13 cellular contexts compared by ENCODE assay signal in the genomic region with DNA sequence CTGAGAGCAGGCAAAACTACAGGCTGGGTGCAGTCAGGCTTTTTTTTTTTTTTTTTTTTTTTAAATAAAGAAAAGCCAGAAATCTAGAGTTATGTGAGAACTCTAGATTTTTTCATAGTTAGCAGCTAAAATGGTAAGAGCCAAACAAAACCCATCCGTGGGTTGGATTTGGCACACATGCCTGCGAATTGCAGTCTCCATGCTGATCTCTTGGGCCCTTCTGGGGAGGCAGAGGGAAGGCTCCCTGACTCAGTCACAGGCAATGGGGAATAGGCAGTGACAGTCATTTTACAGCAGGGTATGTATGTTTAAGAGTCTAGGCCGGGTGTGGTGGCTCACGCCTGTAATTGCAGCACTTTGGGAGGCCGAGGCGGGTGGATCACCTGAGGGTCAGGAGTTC. TPM values are rescaled to one million over a fixed set of nuclear protein-coding genes. Genes with fewer than 3 reads are reported as not detected.
DNase-seq lines count a peak whose midpoint lies in the region; ATAC-seq and TF ChIP-seq lines count a peak whose summit lies in the region.
"Had no signal": no experiment of that assay in that cellular context is flagged by ENCODE, and none has a peak within 500 bp of the region (broad histone marks: within the 10 kb centered on the region; RNA-seq: fewer than 3 reads in every experiment).

No MANE protein-coding gene starts in this region.

- POLR2A ChIA-PET in activated CD4-positive, alpha-beta T cell treated with anti-CD3 and anti-CD28 coated beads for 36 hours (lab: Charles Lee): interaction anchor here (0.6 to 1.3 kb wide), 3 partner anchors 57 to 185 kb away, joined by 3 to 4 read pairs (median 4); no protein-coding TSS in a partner anchor
- POLR2A ChIA-PET in PC-9 (lab: Charles Lee; ENCODE audit: unreplicated experiment): no interaction called here

- H3K36me3 ChIP-seq in PC-9 (ENCODE audit: low read depth) (peaks cover 48% of the 10 kb centered on the region), gastrocnemius medialis (peaks cover 0 to 39% of the 10 kb centered on the region in 2 donors)

- no peaks in the 10 kb centered on the region for H3K27me3 Mint-ChIP-seq in activated CD4-positive, alpha-beta T cell treated with anti-CD3 and anti-CD28 coated beads for 36 hours
- H3K27me3 Mint-ChIP-seq: naive B cell had no signal

- H3F3A ChIP-seq in PC-9 (ENCODE audit: insufficient read depth, low read depth): peaks cover 39% of the 10 kb centered on the region

- H3K4me2 ChIP-seq in PC-9: peak overlapping the region; percentile 84; the same call in 1 of the 2 replicates

- H3K4me3 Mint-ChIP-seq in activated CD4-positive, alpha-beta T cell treated with anti-CD3 and anti-CD28 coated beads for 36 hours: peak overlapping the region; percentile 86

- BruUV-seq in PC-9 (replicated peaks; lab: Mats Ljungman, UMichigan): no TSS peak

- H3K4me1 Mint-ChIP-seq in activated CD4-positive, alpha-beta T cell treated with anti-CD3 and anti-CD28 coated beads for 36 hours: peaks cover 61% of the 10 kb centered on the region

- CTCF ChIA-PET in activated CD4-positive, alpha-beta T cell treated with anti-CD3 and anti-CD28 coated beads for 36 hours (lab: Charles Lee): interaction anchor here (0.7 to 1.1 kb wide), 3 partner anchors 13 to 218 kb away, joined by 4 to 5 read pairs (median 4); no protein-coding TSS in a partner anchor
- CTCF ChIA-PET in PC-9 (lab: Charles Lee): no interaction called here

- ATAC-seq in activated CD4-positive, alpha-beta T cell treated with anti-CD3 and anti-CD28 coated beads for 36 hours: no peak
- ATAC-seq in gastrocnemius medialis: no peak

- in situ Hi-C loops in gastrocnemius medialis (cut with MboI; ENCODE audit: low sequenced_read_pairs in 4 of 4): no loop called here

- DNase-seq in activated CD4-positive, alpha-beta T cell treated with anti-CD3 and anti-CD28 coated beads for 36 hours: no peak
- no peak for DNase-seq in activated CD4-positive, alpha-beta T cell treated with anti-CD3 and anti-CD28 coated beads, Interleukin-2, amount 50 U/mL, for 4 hours
- DNase-seq in PC-9 (no peak), choroid plexus epithelial cell (ENCODE audit: low read depth) (no peak), gastrocnemius medialis (peak in 1 of 2 donors; percentile 10), germinal center (ENCODE audit: low spot score) (no peak), activated gamma-delta T cell treated with Interleukin-2 at 50 U/mL for 16 hours (no peak), GM19240 (ENCODE audit: insufficient read length, low spot score) (no peak)
- DNase-seq: cerebellar nuclear complex; naive B cell; Right ventricle myocardium superior; stimulated activated CD4-positive, alpha-beta T cell treated with anti-CD3 and anti-CD28 coated beads, Interleukin-4, amount 100 ng/mL, for 4 hours had no signal

- no peak overlapping the region for H3K4me3 ChIP-seq in PC-9
- H3K4me3 ChIP-seq in choroid plexus epithelial cell (ENCODE audit: low read depth, low read length): peak overlapping the region; percentile 77
- no peak overlapping the region for H3K4me3 ChIP-seq in gastrocnemius medialis

- peaks cover 29% of the 10 kb centered on the region for H3K4me1 ChIP-seq in PC-9 (replicated peaks; ENCODE audit: insufficient read depth)
- peaks cover 38 to 47% of the 10 kb centered on the region in 2 donors for H3K4me1 ChIP-seq in gastrocnemius medialis

- peaks cover 54% of the 10 kb centered on the region for H3K36me3 Mint-ChIP-seq in activated CD4-positive, alpha-beta T cell treated with anti-CD3 and anti-CD28 coated beads for 36 hours (ENCODE audit: low read depth)

- H3K9me3 Mint-ChIP-seq in activated CD4-positive, alpha-beta T cell treated with anti-CD3 and anti-CD28 coated beads for 36 hours (ENCODE audit: low read depth): no peaks in the 10 kb centered on the region
- H3K9me3 Mint-ChIP-seq: naive B cell had no signal

- H3K27ac ChIP-seq in PC-9 (no peak overlapping the region), gastrocnemius medialis (peak overlapping the region; percentile 92 to 98 (median 94))

- intact Hi-C loops in activated CD4-positive, alpha-beta T cell treated with anti-CD3 and anti-CD28 coated beads for 36 hours (cut with DNase I, micrococcal nuclease): no loop called here
- intact Hi-C loops in PC-9 (cut with micrococcal nuclease; ENCODE audit: unreplicated experiment) (no loop called here), gastrocnemius medialis (cut with DNase I; ENCODE audit: low total_unique reads) (no loop called here)

- H3K79me2 ChIP-seq in PC-9 (ENCODE audit: low read depth): peaks cover 62% of the 10 kb centered on the region

- no peak for TF ChIP-seq CTCF in PC-9 (conservative IDR thresholded peaks at IDR 0.05)
- TF ChIP-seq CTCF in choroid plexus epithelial cell (conservative IDR thresholded peaks at IDR 0.05; ENCODE audit: low read depth, low read length): no peak
- TF ChIP-seq CTCF in gastrocnemius medialis (IDR thresholded peaks at IDR 0.05 in 4 of 5, conservative IDR thresholded peaks at IDR 0.05 in 1 of 5): no peak

- H3K9me3 ChIP-seq in PC-9 (ENCODE audit: insufficient read depth, low read depth): no peaks in the 10 kb centered on the region
- H3K9me3 ChIP-seq in gastrocnemius medialis: no peaks in the 10 kb centered on the region

- no peak overlapping the region for H2AFZ ChIP-seq in PC-9

- peak overlapping the region; percentile 59 for H3K27ac Mint-ChIP-seq in activated CD4-positive, alpha-beta T cell treated with anti-CD3 and anti-CD28 coated beads for 36 hours

- H3K27me3 ChIP-seq in PC-9 (ENCODE audit: insufficient read depth, low read depth) (no peaks in the 10 kb centered on the region), gastrocnemius medialis (no peaks in the 10 kb centered on the region)

- no peak for TF ChIP-seq POLR2A in gastrocnemius medialis (IDR thresholded peaks at IDR 0.05)

- H4K20me1 ChIP-seq in PC-9 (ENCODE audit: insufficient read depth): peaks cover 26% of the 10 kb centered on the region; the same call in 1 of the 2 replicates

- H3K9me2 ChIP-seq in PC-9 (ENCODE audit: insufficient read depth): no peaks in the 10 kb centered on the region

RNA-seq across cellular contexts. Expression of a gene that starts 2.6 kb away (rescaled TPM):
- 10 to 100 TPM; 79.5 to 79.7 TPM for total RNA-seq in activated CD4-positive, alpha-beta T cell treated with anti-CD3 and anti-CD28 coated beads for 36 hours
- total RNA-seq in PC-9 (2021) (32.0 and 45.8 TPM in 2 replicates), gastrocnemius medialis (10 to 100 TPM; 15.7 to 21.0 (median 17.6) TPM)

RNA-seq across cellular contexts. Expression of a gene that starts 18.3 kb away (rescaled TPM):
- 10 to 100 TPM; 13.0 to 19.3 TPM for total RNA-seq in activated CD4-positive, alpha-beta T cell treated with anti-CD3 and anti-CD28 coated beads for 36 hours
- total RNA-seq in PC-9 (2021) (4.4 and 4.7 TPM in 2 replicates), gastrocnemius medialis (10 to 100 TPM; 16.4 to 79.0 (median 56.8) TPM)

RNA-seq across cellular contexts. Expression of a gene that starts 23.4 kb away (rescaled TPM):
- 1 to 10 TPM; 4.4 to 5.0 TPM for total RNA-seq in activated CD4-positive, alpha-beta T cell treated with anti-CD3 and anti-CD28 coated beads for 36 hours
- total RNA-seq in PC-9 (2021) (4.9 and 5.0 TPM in 2 replicates), gastrocnemius medialis (under 1 TPM; 0.49 to 0.93 (median 0.83) TPM)

RNA-seq across cellular contexts. Expression of a gene that starts 26.8 kb away (rescaled TPM):
- total RNA-seq in activated CD4-positive, alpha-beta T cell treated with anti-CD3 and anti-CD28 coated beads for 36 hours: not detected
- total RNA-seq in PC-9 (2021): not detected in 2 replicates
- total RNA-seq in gastrocnemius medialis: not detected
- total RNA-seq: Right ventricle myocardium superior, urinary bladder had no signal

RNA-seq across cellular contexts. Expression of a gene that starts 40.1 kb away (rescaled TPM):
- total RNA-seq in activated CD4-positive, alpha-beta T cell treated with anti-CD3 and anti-CD28 coated beads for 36 hours: 1 to 10 TPM; 7.3 to 8.2 TPM
- total RNA-seq in PC-9 (2021) (14.1 and 18.1 TPM in 2 replicates), gastrocnemius medialis (1 to 10 TPM; 1.6 to 4.6 (median 4.4) TPM)
